Comparison of ENCODE assay signal across 11 cellular contexts in genomic region chr11:3095712-3096361, GRCh38. TPM values are rescaled to one million over a fixed set of nuclear protein-coding genes. Genes with fewer than 3 reads are reported as not detected.
A peak's percentile ranks its signal among the peaks of the same experiment; 100 is the strongest.
DNase-seq lines count a peak whose midpoint lies in the region; ATAC-seq and TF ChIP-seq lines count a peak whose summit lies in the region.
"Had no signal": no experiment of that assay in that cellular context is flagged by ENCODE, and none has a peak within 500 bp of the region (broad histone marks: within the 10 kb centered on the region; RNA-seq: fewer than 3 reads in every experiment).

No MANE protein-coding gene starts in this region.

- H3K4me1 Mint-ChIP-seq in T-helper 17 cell = peaks cover 13% of the 10 kb centered on the region

- ATAC-seq in T-helper 17 cell (no peak), left colon (no peak)

- H3K4me3 ChIP-seq in BJ (ENCODE audit: low read depth, low read length) = no peak overlapping the region; the same call in 1 of the 2 replicates
- H3K4me3 ChIP-seq in Karpas-422 (ENCODE audit: low read length) = no peak overlapping the region
- H3K4me3 ChIP-seq: adrenal gland, ovary had no signal

- no peaks in the 10 kb centered on the region for H3K9me2 ChIP-seq in Karpas-422 (replicated peaks; ENCODE audit: insufficient read depth, low read length)

- H3K4me1 ChIP-seq in Karpas-422 (ENCODE audit: low read length) = peaks cover 3% of the 10 kb centered on the region

- H3K27me3 ChIP-seq in BJ (ENCODE audit: control insufficient read depth, insufficient read depth, low read length) (no peaks in the 10 kb centered on the region), Karpas-422 (ENCODE audit: low read length) (no peaks in the 10 kb centered on the region)
- H3K27me3 ChIP-seq: adrenal gland, ovary had no signal

- no peaks in the 10 kb centered on the region for H4K20me1 ChIP-seq in Karpas-422 (ENCODE audit: insufficient read depth, low read depth, low read length)

- H3K79me2 ChIP-seq in Karpas-422 (ENCODE audit: low read length) = no peaks in the 10 kb centered on the region

- DNase-seq in BJ (ENCODE audit: low read depth) (peak; percentile 69), T-helper 17 cell (no peak), foreskin melanocyte (peak; percentile 95), pons (ENCODE audit: low spot score) (peak; percentile 15), DMS114 treated with DMSO at 0.1 percent for 48 hours (lab: John Stamatoyannopoulos, UW; ENCODE audit: unreplicated experiment) (no peak), NCI-H187 treated with DMSO at 0.1 percent for 48 hours (lab: John Stamatoyannopoulos, UW) (no peak), Karpas-422 (no peak), left colon (no peak)
- DNase-seq: DND-41 had no signal

- no peak for TF ChIP-seq CTCF in BJ (IDR thresholded peaks at IDR 0.05; ENCODE audit: insufficient read depth, low read depth, low read length)

- peaks cover 4% of the 10 kb centered on the region for H3K36me3 Mint-ChIP-seq in T-helper 17 cell (ENCODE audit: low read depth)

- H2AFZ ChIP-seq in Karpas-422 (ENCODE audit: low read length) = no peak overlapping the region

- intact Hi-C loops in left colon (cut with DNase I, micrococcal nuclease) = no loop called here

- peak overlapping the region; percentile 61 for H3K27ac Mint-ChIP-seq in T-helper 17 cell

- no peak overlapping the region for H3K4me2 ChIP-seq in Karpas-422 (ENCODE audit: low read depth, low read length, poor library complexity, severe bottlenecking)

- CTCF ChIA-PET in BJ (lab: Yijun Ruan, JAX) = interaction anchor here (1.8 kb wide), 1 partner anchor 10 kb away, joined by 7 read pairs; no protein-coding TSS in a partner anchor

- POLR2A ChIA-PET in BJ (lab: Charles Lee) = no interaction called here

- H3K36me3 ChIP-seq in BJ (ENCODE audit: control insufficient read depth, insufficient read depth, low read length) (peaks cover 30% of the 10 kb centered on the region), Karpas-422 (ENCODE audit: insufficient read depth, low read length) (no peaks in the 10 kb centered on the region)
- H3K36me3 ChIP-seq: ovary had no signal

- peaks cover 8% of the 10 kb centered on the region for H3K27me3 Mint-ChIP-seq in T-helper 17 cell

- no peak overlapping the region for H3K4me3 Mint-ChIP-seq in T-helper 17 cell

- H3K27ac ChIP-seq in Karpas-422 (ENCODE audit: low read length) = no peak overlapping the region

- H3K9ac ChIP-seq in Karpas-422 (ENCODE audit: low read length) = no peak overlapping the region

- H3K9me3 ChIP-seq in T-helper 17 cell (ENCODE audit: control insufficient read depth, low read length, poor library complexity, severe bottlenecking) (no peaks in the 10 kb centered on the region), Karpas-422 (ENCODE audit: low read length) (no peaks in the 10 kb centered on the region)
- H3K9me3 ChIP-seq: adrenal gland, ovary had no signal

RNA-seq across cellular contexts. Expression of gene CARS1, which starts 38.6 kb away (rescaled TPM):
- 161 and 175 TPM in 2 replicates for polyA plus RNA-seq in BJ (2011; rRNA removed)
- 56.5 and 74.0 TPM in 2 replicates for polyA minus RNA-seq in BJ (2011; rRNA and poly(A)+ RNA removed)
- 10 to 100 TPM; 41.4 to 52.0 TPM for total RNA-seq in T-helper 17 cell
- total RNA-seq in Karpas-422 (2014; rRNA removed; shearing (Covaris generic); ENCODE audit: low replicate concordance) = 55.8 and 80.6 TPM in 2 replicates
- 10 to 100 TPM; 43.2 to 56.2 TPM for total RNA-seq in left colon

Comparison
In these comparisons a context has a peak if more than half of its experiments do, and no peak if none do; other contexts are left out.
1. DNase-seq: peak in BJ (single experiment), foreskin melanocyte (single experiment) and pons (single experiment); none in T-helper 17 cell (0 of 3), DMS114 treated with DMSO at 0.1 percent for 48 hours (single experiment), NCI-H187 treated with DMSO at 0.1 percent for 48 hours (single experiment), Karpas-422 (single experiment) and left colon (0 of 2).